In the genomic region with DNA sequence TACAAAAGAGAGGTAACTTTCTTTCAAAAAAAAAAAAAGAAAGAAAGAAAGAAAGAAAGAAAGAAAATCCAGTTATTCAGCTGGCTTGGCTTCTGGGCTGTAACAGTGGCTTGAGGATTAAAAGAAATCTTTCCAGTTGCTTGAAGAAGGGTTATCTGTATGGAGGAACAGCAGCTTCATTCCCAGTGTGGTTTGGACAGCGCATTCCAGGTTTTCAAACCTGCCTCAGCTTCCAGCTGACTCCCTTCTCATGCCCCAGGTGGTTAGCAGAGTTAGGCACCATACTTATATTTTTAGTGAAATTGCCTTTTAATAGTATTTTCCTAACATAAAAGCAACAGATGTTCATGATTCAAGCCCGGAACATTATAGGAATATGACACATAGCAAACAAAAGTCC, we compare ENCODE assay signal across 1 cellular context.
TF ChIP-seq lines count a peak whose summit lies in the region.

No MANE protein-coding gene starts in this region.

TF ChIP-seq in IMR-90, 13 proteins besides CTCF, POLR2A, EP300 and RAD21 (continued from another document):
- TF ChIP-seq, protein P1, sequence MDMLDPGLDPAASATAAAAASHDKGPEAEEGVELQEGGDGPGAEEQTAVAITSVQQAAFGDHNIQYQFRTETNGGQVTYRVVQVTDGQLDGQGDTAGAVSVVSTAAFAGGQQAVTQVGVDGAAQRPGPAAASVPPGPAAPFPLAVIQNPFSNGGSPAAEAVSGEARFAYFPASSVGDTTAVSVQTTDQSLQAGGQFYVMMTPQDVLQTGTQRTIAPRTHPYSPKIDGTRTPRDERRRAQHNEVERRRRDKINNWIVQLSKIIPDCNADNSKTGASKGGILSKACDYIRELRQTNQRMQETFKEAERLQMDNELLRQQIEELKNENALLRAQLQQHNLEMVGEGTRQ (IDR thresholded peaks at IDR 0.05; ENCODE audit: low read depth, low read length) = no peak
- TF ChIP-seq FOS (IDR thresholded peaks at IDR 0.05; ENCODE audit: low read depth, low read length) (no peak), BHLHE40 (IDR thresholded peaks at IDR 0.05; ENCODE audit: low read depth, low read length) (no peak), RFX5 (IDR thresholded peaks at IDR 0.05; ENCODE audit: low read depth, low read length) (no peak), MAFK (IDR thresholded peaks at IDR 0.05; ENCODE audit: low read depth, low read length) (no peak), NFE2L2 (IDR thresholded peaks at IDR 0.05; ENCODE audit: low read depth, low read length) (no peak), CHD1 (IDR thresholded peaks at IDR 0.05; ENCODE audit: low read depth, low read length) (no peak), MAZ (IDR thresholded peaks at IDR 0.05; ENCODE audit: borderline replicate concordance, low read depth, low read length) (no peak)
- TF ChIP-seq, protein P2, sequence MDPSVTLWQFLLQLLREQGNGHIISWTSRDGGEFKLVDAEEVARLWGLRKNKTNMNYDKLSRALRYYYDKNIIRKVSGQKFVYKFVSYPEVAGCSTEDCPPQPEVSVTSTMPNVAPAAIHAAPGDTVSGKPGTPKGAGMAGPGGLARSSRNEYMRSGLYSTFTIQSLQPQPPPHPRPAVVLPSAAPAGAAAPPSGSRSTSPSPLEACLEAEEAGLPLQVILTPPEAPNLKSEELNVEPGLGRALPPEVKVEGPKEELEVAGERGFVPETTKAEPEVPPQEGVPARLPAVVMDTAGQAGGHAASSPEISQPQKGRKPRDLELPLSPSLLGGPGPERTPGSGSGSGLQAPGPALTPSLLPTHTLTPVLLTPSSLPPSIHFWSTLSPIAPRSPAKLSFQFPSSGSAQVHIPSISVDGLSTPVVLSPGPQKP (IDR thresholded peaks at IDR 0.05; ENCODE audit: borderline replicate concordance, low read depth, low read length) = no peak
